In the genomic region with DNA sequence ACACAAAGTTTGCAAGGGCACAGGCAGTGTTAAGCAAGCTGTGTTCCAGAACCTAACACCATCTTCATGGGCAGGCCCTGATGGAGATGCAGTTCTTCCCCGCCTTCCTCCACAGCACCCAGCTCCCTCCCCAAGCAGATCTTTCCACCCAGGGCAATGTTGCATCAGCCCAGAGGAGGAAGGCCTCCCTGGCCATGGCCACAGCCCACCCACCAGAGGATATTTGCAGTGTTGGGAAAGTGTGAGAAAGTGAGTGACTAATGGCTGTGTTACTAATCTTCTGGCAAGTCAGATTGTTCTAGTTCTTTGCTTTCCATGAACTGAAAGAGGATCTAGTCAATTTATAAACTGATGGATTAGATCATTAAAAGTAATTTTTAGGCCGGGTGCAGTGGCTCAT, we compare ENCODE assay signal across 14 cellular contexts. TPM values are rescaled to one million over a fixed set of nuclear protein-coding genes. Genes with fewer than 3 reads are reported as not detected.
DNase-seq lines count a peak whose midpoint lies in the region; ATAC-seq and TF ChIP-seq lines count a peak whose summit lies in the region.
"Had no signal": no experiment of that assay in that cellular context is flagged by ENCODE, and none has a peak within 500 bp of the region (broad histone marks: within the 10 kb centered on the region; RNA-seq: fewer than 3 reads in every experiment).

No MANE protein-coding gene starts in this region.

- H3K9me3 ChIP-seq in smooth muscle cell (replicated peaks; ENCODE audit: low read depth), result no peaks in the 10 kb centered on the region
- H3K9me3 ChIP-seq: right lobe of liver had no signal

- no peaks in the 10 kb centered on the region for H3K27me3 ChIP-seq in smooth muscle cell (ENCODE audit: low read depth)
- H3K27me3 ChIP-seq: right lobe of liver had no signal

- H3K36me3 ChIP-seq in smooth muscle cell (ENCODE audit: low read depth), result no peaks in the 10 kb centered on the region
- H3K36me3 ChIP-seq: right lobe of liver had no signal

- no peak overlapping the region for H2AFZ ChIP-seq in smooth muscle cell (ENCODE audit: low read depth)

- H3K9ac ChIP-seq in smooth muscle cell (ENCODE audit: low read depth), result no peak overlapping the region

- H3K27ac ChIP-seq in smooth muscle cell (ENCODE audit: low read depth), result no peak overlapping the region
- H3K27ac ChIP-seq: right lobe of liver had no signal

- no peak overlapping the region for H3K4me2 ChIP-seq in smooth muscle cell

- ATAC-seq in stimulated activated effector memory CD8-positive, alpha-beta T cell treated with anti-CD3 and anti-CD28 coated beads, Interleukin-12 subunit alpha, Interleukin-12 subunit beta, amount 100 ng/mL, for 72 hours, result peak; percentile 74
- ATAC-seq: right lobe of liver had no signal

- H3K4me1 Mint-ChIP-seq in stimulated activated effector memory CD8-positive, alpha-beta T cell treated with anti-CD3 and anti-CD28 coated beads, Interleukin-12 subunit alpha, Interleukin-12 subunit beta, amount 100 ng/mL, for 72 hours, result peaks cover 17% of the 10 kb centered on the region

- H4K20me1 ChIP-seq in smooth muscle cell (ENCODE audit: low read depth), result no peaks in the 10 kb centered on the region

- DNase-seq in activated T-cell treated with anti-CD3 and anti-CD28 coated beads for 24 hours (ENCODE audit: low read depth), result peak; percentile 11
- no peak for DNase-seq in activated T-cell treated with anti-CD3 and anti-CD28 coated beads for 4 hours
- peak; percentile 60 to 66 for DNase-seq in activated T-cell treated with anti-CD3 and anti-CD28 coated beads, Interleukin-2, amount 50 U/mL, for 48 hours
- DNase-seq in kidney glomerular epithelial cell (lab: John Stamatoyannopoulos, UW), result peak; percentile 79
- no peak for DNase-seq in stimulated activated effector memory CD8-positive, alpha-beta T cell treated with anti-CD3 and anti-CD28 coated beads, Interleukin-12 subunit alpha, Interleukin-12 subunit beta, amount 100 ng/mL, for 72 hours (ENCODE audit: low spot score in 2 of 2)
- no peak for DNase-seq in NCI-H226
- DNase-seq in SIG-M5 (lab: John Stamatoyannopoulos, UW), result no peak
- DNase-seq in smooth muscle cell (lab: John Stamatoyannopoulos, UW; ENCODE audit: unreplicated experiment), result no peak
- DNase-seq: caudate nucleus; CD4-positive, alpha-beta T cell; GOT3; NCI-H524 treated with DMSO at 0.1 percent for 48 hours; right lobe of liver had no signal

- no peak overlapping the region for H3K4me3 ChIP-seq in smooth muscle cell
- H3K4me3 ChIP-seq: right lobe of liver had no signal

- H3K4me1 ChIP-seq in smooth muscle cell (ENCODE audit: low read depth), result no peaks in the 10 kb centered on the region
- H3K4me1 ChIP-seq: right lobe of liver had no signal

- no peak for TF ChIP-seq CTCF in smooth muscle cell (IDR thresholded peaks at IDR 0.05; ENCODE audit: borderline replicate concordance, insufficient read depth, poor library complexity, severe bottlenecking)

- WGBS in smooth muscle cell (ENCODE audit: low lambda C conversion rate), result 52% methylated on average over 2 of the region's 2 CpGs

- no peaks in the 10 kb centered on the region for H3K79me2 ChIP-seq in smooth muscle cell (ENCODE audit: low read depth)

- H3K9me3 Mint-ChIP-seq in stimulated activated effector memory CD8-positive, alpha-beta T cell treated with anti-CD3 and anti-CD28 coated beads, Interleukin-12 subunit alpha, Interleukin-12 subunit beta, amount 100 ng/mL, for 72 hours, result no peaks in the 10 kb centered on the region
- H3K9me3 Mint-ChIP-seq: CD4-positive, alpha-beta T cell had no signal

- no peaks in the 10 kb centered on the region for H3F3A ChIP-seq in smooth muscle cell (ENCODE audit: low read depth)

- no peak overlapping the region for H3K27ac Mint-ChIP-seq in stimulated activated effector memory CD8-positive, alpha-beta T cell treated with anti-CD3 and anti-CD28 coated beads, Interleukin-12 subunit alpha, Interleukin-12 subunit beta, amount 100 ng/mL, for 72 hours
- H3K27ac Mint-ChIP-seq: CD4-positive, alpha-beta T cell had no signal

- no peak overlapping the region for H3K4me3 Mint-ChIP-seq in stimulated activated effector memory CD8-positive, alpha-beta T cell treated with anti-CD3 and anti-CD28 coated beads, Interleukin-12 subunit alpha, Interleukin-12 subunit beta, amount 100 ng/mL, for 72 hours
- H3K4me3 Mint-ChIP-seq: CD4-positive, alpha-beta T cell had no signal

- H3K36me3 Mint-ChIP-seq in stimulated activated effector memory CD8-positive, alpha-beta T cell treated with anti-CD3 and anti-CD28 coated beads, Interleukin-12 subunit alpha, Interleukin-12 subunit beta, amount 100 ng/mL, for 72 hours, result no peaks in the 10 kb centered on the region

RNA-seq across cellular contexts. Expression of a gene that starts 42.0 kb away (rescaled TPM):
- 10.6 and 25.7 TPM in 2 replicates for total RNA-seq in smooth muscle cell
- polyA plus RNA-seq in smooth muscle cell, result 6.6 and 12.3 TPM in 2 replicates
- total RNA-seq: HT-29 had no signal

Comparison
In these comparisons a context has a peak if more than half of its experiments do, and no peak if none do; other contexts are left out.
1. DNase-seq: peak in activated T-cell treated with anti-CD3 and anti-CD28 coated beads for 24 hours (single experiment), activated T-cell treated with anti-CD3 and anti-CD28 coated beads, Interleukin-2, amount 50 U/mL, for 48 hours (2 of 2) and kidney glomerular epithelial cell (single experiment); none in activated T-cell treated with anti-CD3 and anti-CD28 coated beads for 4 hours (single experiment), stimulated activated effector memory CD8-positive, alpha-beta T cell treated with anti-CD3 and anti-CD28 coated beads, Interleukin-12 subunit alpha, Interleukin-12 subunit beta, amount 100 ng/mL, for 72 hours (0 of 2), NCI-H226 (single experiment), SIG-M5 (single experiment) and smooth muscle cell (single experiment).